ENCODE assay signal across 1 cellular context in the genomic region with DNA sequence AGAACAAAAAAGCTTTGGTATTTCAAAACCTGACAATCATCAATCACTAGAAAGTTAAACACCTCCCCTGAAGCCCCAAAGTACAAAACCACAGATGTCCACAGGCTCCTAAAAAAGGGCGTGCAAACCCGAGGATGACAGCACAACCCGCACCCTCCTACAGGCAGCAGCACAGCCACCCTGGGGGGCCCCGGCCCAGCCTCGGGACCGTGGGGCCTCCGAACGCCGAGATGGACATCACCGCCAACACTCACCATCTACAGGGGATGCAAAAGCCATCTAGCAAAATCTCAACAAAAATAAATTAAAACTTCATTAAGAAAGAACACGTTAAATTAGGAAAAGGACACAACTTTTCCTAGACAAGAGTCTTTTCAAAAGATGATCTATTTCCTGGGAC.
TF ChIP-seq lines count a peak whose summit lies in the region.

No MANE protein-coding gene starts in this region.

TF ChIP-seq in HepG2, 621 proteins besides CTCF, POLR2A, EP300 and RAD21:
- TF ChIP-seq ZSCAN22 (CRISPR knock-in tag; IDR thresholded peaks at IDR 0.05): no peak
- no peak for TF ChIP-seq TOE1 (CRISPR knock-in tag; IDR thresholded peaks at IDR 0.05)
- 0 out of 2 replicates have a peak, but pooled peaks have one; percentile 1 for TF ChIP-seq ZC3H13 (CRISPR knock-in tag; IDR thresholded peaks at IDR 0.05)
- TF ChIP-seq ZMYM4 (CRISPR knock-in tag; IDR thresholded peaks at IDR 0.05): no peak
